In the genomic region with DNA sequence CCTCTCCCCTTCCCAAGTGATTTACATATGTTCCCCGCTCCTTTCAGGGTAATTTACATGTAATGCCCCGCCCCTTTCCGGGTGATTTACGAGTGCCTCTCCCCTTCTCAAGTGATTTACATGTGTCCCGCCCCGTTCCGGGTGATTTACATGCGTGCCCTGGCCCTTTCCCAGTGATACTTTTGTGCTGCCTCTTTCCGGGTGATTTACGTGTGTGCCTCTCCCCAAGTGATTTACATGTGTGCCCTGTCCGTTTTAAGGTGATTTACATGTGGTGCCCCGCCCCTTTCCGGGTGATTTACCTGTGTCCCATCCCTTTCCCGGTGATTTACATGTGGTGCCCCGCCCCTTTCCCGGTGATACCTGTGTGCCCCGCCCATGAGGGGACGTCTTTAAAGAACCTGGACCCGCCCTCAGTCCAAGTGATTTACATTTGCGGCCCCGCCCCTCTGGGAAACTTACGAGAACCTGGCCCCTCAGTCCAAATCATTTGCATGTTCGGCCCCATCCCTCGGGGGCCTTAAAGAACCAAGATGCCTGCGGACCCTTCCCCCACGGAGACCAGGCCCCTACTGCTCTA, we compare ENCODE assay signal across 9 cellular contexts. TPM values are rescaled to one million over a fixed set of nuclear protein-coding genes. Genes with fewer than 3 reads are reported as not detected.
DNase-seq lines count a peak whose midpoint lies in the region; ATAC-seq, FAIRE-seq and TF ChIP-seq lines count a peak whose summit lies in the region.
"Had no signal": no experiment of that assay in that cellular context is flagged by ENCODE, and none has a peak within 500 bp of the region (broad histone marks: within the 10 kb centered on the region; RNA-seq: fewer than 3 reads in every experiment).

No MANE protein-coding gene starts in this region.

- CTCF ChIA-PET in CD4-positive, alpha-beta T cell (lab: Charles Lee) = interaction anchor here (1.0 kb wide), 1 partner anchor 13 kb away, joined by 3 read pairs; no protein-coding TSS in a partner anchor

- intact Hi-C loops in CD4-positive, alpha-beta T cell (cut with DNase I, micrococcal nuclease) = loop anchor here (5.0 to 10.0 kb wide), 4 partner anchors 259 to 1013 kb away; partner anchors contain the start of genes MYADM (in 2 of the 2), RPS9 (in 1 of the 2) and ZNF628 (in 1 of the 2)

- H3K9me3 ChIP-seq in CD4-positive, alpha-beta T cell (ENCODE audit: control insufficient read depth, low read length) = no peaks in the 10 kb centered on the region

- peaks cover 2% of the 10 kb centered on the region for H3K9me3 Mint-ChIP-seq in CD4-positive, alpha-beta T cell

- H3K27me3 Mint-ChIP-seq in CD4-positive, alpha-beta T cell = peaks cover 15% of the 10 kb centered on the region

- POLR2A ChIA-PET in CD4-positive, alpha-beta T cell (lab: Charles Lee) = interaction anchor here (0.6 to 3.5 kb wide), 5 partner anchors 9 to 1160 kb away, joined by 3 to 72 read pairs (median 3); partner anchors contain the start of genes CDC42EP5, CNOT3, LENG8 and ZNF784

- FAIRE-seq in endometrium (lab: Jason Lieb, UNC) = peak; percentile 41

- peak; percentile 64 for ATAC-seq in CD4-positive, alpha-beta T cell (ENCODE audit: poor library complexity)
- ATAC-seq in GM19463 (IDR thresholded peaks at IDR 0.05; ENCODE audit: unreplicated experiment) = peak; percentile 40
- ATAC-seq in HG03565 (IDR thresholded peaks at IDR 0.05; ENCODE audit: unreplicated experiment) = peak; percentile 25

- H3K27me3 ChIP-seq in CD4-positive, alpha-beta T cell (ENCODE audit: control insufficient read depth, insufficient read depth, low read length) = peaks cover 5% of the 10 kb centered on the region

- peak; percentile 55 to 88 (median 68) for DNase-seq in CD4-positive, alpha-beta T cell
- peak; percentile 98 for DNase-seq in NOMO-1 treated with DMSO at 0.1 percent for 48 hours (lab: John Stamatoyannopoulos, UW; ENCODE audit: unreplicated experiment)
- peak; percentile 56 for DNase-seq in activated CD8-positive, alpha-beta memory T cell treated with anti-CD3 and anti-CD28 coated beads, Interleukin-2, amount 50 U/mL, for 1 hour (ENCODE audit: extremely low read depth)
- peak; percentile 74 for DNase-seq in midbrain (lab: John Stamatoyannopoulos, UW)
- DNase-seq in stimulated activated CD8-positive, alpha-beta memory T cell treated with anti-CD3 and anti-CD28 coated beads, Interleukin-4, amount 100 ng/mL, for 48 hours = peak; percentile 96

- H3K36me3 Mint-ChIP-seq in CD4-positive, alpha-beta T cell (ENCODE audit: low read depth) = peaks cover 34% of the 10 kb centered on the region

- no peak for TF ChIP-seq CTCF in CD4-positive, alpha-beta T cell (IDR thresholded peaks at IDR 0.05)

- peak overlapping the region; percentile 69 for H3K27ac ChIP-seq in CD4-positive, alpha-beta T cell (ENCODE audit: low read depth, low read length)

- H3K4me3 Mint-ChIP-seq in CD4-positive, alpha-beta T cell = peak overlapping the region; percentile 86

- H3K4me1 Mint-ChIP-seq in CD4-positive, alpha-beta T cell (ENCODE audit: low read depth) = peaks cover 30% of the 10 kb centered on the region

- H3K27ac Mint-ChIP-seq in CD4-positive, alpha-beta T cell = peak overlapping the region; percentile 84

RNA-seq across cellular contexts. Expression of gene LENG9, which starts 0.6 kb away (rescaled TPM):
- 1 to 10 TPM; 2.8 to 2.9 TPM for total RNA-seq in CD4-positive, alpha-beta T cell

RNA-seq across cellular contexts. Expression of gene CDC42EP5, which starts 9.0 kb away (rescaled TPM):
- not detected for total RNA-seq in CD4-positive, alpha-beta T cell
- total RNA-seq: T-helper 2 cell treated with Interferon-gamma antibody and Interleukin-4, amounts not matched to agents 100 ng/mL and 5 ng/mL, for 36 hours had no signal

RNA-seq across cellular contexts. Expression of gene LENG8, which starts 15.1 kb away (rescaled TPM):
- 100 to 1,000 TPM; 610 to 639 TPM for total RNA-seq in CD4-positive, alpha-beta T cell

RNA-seq across cellular contexts. Expression of gene LAIR2, which starts 38.5 kb away (rescaled TPM):
- 1 to 10 TPM in 1 of 2 experiments, not detected in 1; 1.2 TPM for total RNA-seq in CD4-positive, alpha-beta T cell

RNA-seq across cellular contexts. Expression of gene TTYH1, which starts 48.9 kb away (rescaled TPM):
- total RNA-seq in CD4-positive, alpha-beta T cell = not detected

Comparison
In these comparisons a context has a peak if more than half of its experiments do, and no peak if none do; other contexts are left out.
1. Peak in every context shown above with its lines: DNase-seq, ATAC-seq and H3K27ac ChIP-seq.